In the genomic region with DNA sequence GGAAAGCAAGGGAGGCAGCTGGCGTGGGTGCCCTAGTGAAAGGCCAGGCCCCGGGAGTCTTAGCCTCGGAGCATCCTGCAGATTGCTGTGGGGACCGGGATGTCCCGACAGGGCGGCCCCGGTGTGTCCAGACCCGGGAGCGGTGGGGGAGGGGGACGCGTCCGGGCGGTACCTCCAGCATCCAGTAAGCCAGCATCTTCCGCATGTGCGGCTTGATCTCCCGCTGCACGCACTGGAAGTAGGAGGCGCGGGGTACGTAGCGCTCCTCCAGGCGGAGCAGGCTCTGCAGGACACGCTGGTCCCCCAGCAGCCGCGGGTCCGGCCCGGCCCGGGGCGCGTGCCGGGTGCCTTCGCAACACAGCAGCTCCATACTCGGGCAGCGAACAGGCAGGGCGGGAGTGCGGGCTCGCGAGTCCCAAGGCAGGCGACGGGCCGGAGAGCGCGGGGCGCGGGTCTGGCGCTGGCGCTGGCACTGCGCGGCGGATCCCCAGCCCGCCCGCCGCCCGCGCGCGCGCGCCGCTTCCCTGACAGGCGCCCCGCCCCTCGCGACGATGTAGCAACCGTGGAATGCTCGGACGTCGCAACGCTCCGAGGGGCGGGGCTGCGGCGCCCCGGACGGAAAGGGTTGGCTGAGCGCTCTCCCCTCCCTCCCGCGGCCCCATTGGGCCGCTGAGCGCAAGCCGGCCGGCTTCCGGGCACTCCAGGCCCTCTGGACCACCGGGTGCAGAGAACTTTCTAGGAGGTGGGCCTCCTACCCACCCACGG, we compare ENCODE assay signal across 1 cellular context.
A peak's percentile ranks its signal among the peaks of the same experiment; 100 is the strongest.
TF ChIP-seq lines count a peak whose summit lies in the region.

Gene CCND3, minus strand, starts transcription at position 529 of the 765 bp plus-strand sequence. Its CDS starts 159 bp downstream, at position 370.

TF ChIP-seq in K562, 482 proteins besides CTCF, POLR2A, EP300 and RAD21 (continued from another document and continues in another):
- TF ChIP-seq ETS1 (conservative IDR thresholded peaks at IDR 0.05; ENCODE audit: control insufficient read depth, low read depth, low read length) (peak; percentile 92), ZNF589 (CRISPR knock-in tag; IDR thresholded peaks at IDR 0.05; ENCODE audit: low read depth) (no peak), HCFC1 (IDR thresholded peaks at IDR 0.05; ENCODE audit: low read depth, low read length) (0 out of 2 replicates have a peak, but pooled peaks have one; percentile 4), L3MBTL2 (IDR thresholded peaks at IDR 0.05) (peak; percentile 73; the same call in 1 of the 2 replicates), RBBP5 (IDR thresholded peaks at IDR 0.05; ENCODE audit: borderline replicate concordance, insufficient read depth, low read length, poor library complexity, severe bottlenecking) (peak; percentile 89), TBP (optimal IDR thresholded peaks at IDR 0.05; ENCODE audit: low read depth, low read length) (no peak), OTX1 (CRISPR knock-in tag; IDR thresholded peaks at IDR 0.05) (no peak), ARID2 (IDR thresholded peaks at IDR 0.05) (no peak), PURB (CRISPR knock-in tag; IDR thresholded peaks at IDR 0.05; ENCODE audit: low read depth) (0 out of 2 replicates have a peak, but pooled peaks have one; percentile 75), DDX20 (tag; IDR thresholded peaks at IDR 0.05; ENCODE audit: low read depth) (no peak), ZNF668 (CRISPR knock-in tag; IDR thresholded peaks at IDR 0.05) (no peak), CHD1 (IDR thresholded peaks at IDR 0.05; ENCODE audit: low read length) (peak; percentile 98), GATAD2B (IDR thresholded peaks at IDR 0.05; ENCODE audit: borderline replicate concordance) (peak; percentile 82; the same call in 1 of the 2 replicates), ZNF785 (CRISPR knock-in tag; IDR thresholded peaks at IDR 0.05) (no peak), ZBTB33 (CRISPR knock-in tag; IDR thresholded peaks at IDR 0.05) (peak; percentile 43; the same call in 1 of the 2 replicates), CTBP1 (IDR thresholded peaks at IDR 0.05; ENCODE audit: borderline replicate concordance) (peak; percentile 95), REST (CRISPR knock-in tag; IDR thresholded peaks at IDR 0.05; ENCODE audit: low read depth) (peak; percentile 67; the same call in 1 of the 2 replicates), SMARCE1 (IDR thresholded peaks at IDR 0.05) (no peak), DIDO1 (tag; IDR thresholded peaks at IDR 0.05; ENCODE audit: low read depth) (no peak), ZNF695 (CRISPR knock-in tag; IDR thresholded peaks at IDR 0.05) (no peak), CREB1 (IDR thresholded peaks at IDR 0.05) (peak; percentile 43; the same call in 1 of the 2 replicates), CREB1 (CRISPR knock-in tag; IDR thresholded peaks at IDR 0.05) (peak; percentile 61; the same call in 1 of the 2 replicates), CBFA2T3 (IDR thresholded peaks at IDR 0.05) (no peak), POLR3A (IDR thresholded peaks at IDR 0.05; ENCODE audit: borderline replicate concordance, extremely low read depth, insufficient read depth, insufficient read length) (no peak), SAFB (IDR thresholded peaks at IDR 0.05; ENCODE audit: borderline replicate concordance, low read depth, low read length) (0 out of 2 replicates have a peak, but pooled peaks have one; percentile 55), MED1 (CRISPR knock-in tag; IDR thresholded peaks at IDR 0.05; ENCODE audit: borderline replicate concordance) (no peak), ARHGAP35 (IDR thresholded peaks at IDR 0.05; ENCODE audit: partially characterized antibody) (no peak), GTF2A2 (tag; IDR thresholded peaks at IDR 0.05) (no peak), ZC3H4 (CRISPR knock-in tag; IDR thresholded peaks at IDR 0.05; ENCODE audit: borderline replicate concordance) (0 out of 2 replicates have a peak, but pooled peaks have one; percentile 23), CGGBP1 (CRISPR knock-in tag; IDR thresholded peaks at IDR 0.05) (no peak), NFIC (IDR thresholded peaks at IDR 0.05) (no peak), SMAD3 (CRISPR knock-in tag; conservative IDR thresholded peaks at IDR 0.05) (no peak), RFX5 (IDR thresholded peaks at IDR 0.05; ENCODE audit: low read depth, low read length) (no peak)
- TF ChIP-seq, protein P1, sequence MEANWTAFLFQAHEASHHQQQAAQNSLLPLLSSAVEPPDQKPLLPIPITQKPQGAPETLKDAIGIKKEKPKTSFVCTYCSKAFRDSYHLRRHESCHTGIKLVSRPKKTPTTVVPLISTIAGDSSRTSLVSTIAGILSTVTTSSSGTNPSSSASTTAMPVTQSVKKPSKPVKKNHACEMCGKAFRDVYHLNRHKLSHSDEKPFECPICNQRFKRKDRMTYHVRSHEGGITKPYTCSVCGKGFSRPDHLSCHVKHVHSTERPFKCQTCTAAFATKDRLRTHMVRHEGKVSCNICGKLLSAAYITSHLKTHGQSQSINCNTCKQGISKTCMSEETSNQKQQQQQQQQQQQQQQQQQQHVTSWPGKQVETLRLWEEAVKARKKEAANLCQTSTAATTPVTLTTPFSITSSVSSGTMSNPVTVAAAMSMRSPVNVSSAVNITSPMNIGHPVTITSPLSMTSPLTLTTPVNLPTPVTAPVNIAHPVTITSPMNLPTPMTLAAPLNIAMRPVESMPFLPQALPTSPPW (CRISPR knock-in tag; IDR thresholded peaks at IDR 0.05), result peak; percentile 79
- TF ChIP-seq, protein P2, sequence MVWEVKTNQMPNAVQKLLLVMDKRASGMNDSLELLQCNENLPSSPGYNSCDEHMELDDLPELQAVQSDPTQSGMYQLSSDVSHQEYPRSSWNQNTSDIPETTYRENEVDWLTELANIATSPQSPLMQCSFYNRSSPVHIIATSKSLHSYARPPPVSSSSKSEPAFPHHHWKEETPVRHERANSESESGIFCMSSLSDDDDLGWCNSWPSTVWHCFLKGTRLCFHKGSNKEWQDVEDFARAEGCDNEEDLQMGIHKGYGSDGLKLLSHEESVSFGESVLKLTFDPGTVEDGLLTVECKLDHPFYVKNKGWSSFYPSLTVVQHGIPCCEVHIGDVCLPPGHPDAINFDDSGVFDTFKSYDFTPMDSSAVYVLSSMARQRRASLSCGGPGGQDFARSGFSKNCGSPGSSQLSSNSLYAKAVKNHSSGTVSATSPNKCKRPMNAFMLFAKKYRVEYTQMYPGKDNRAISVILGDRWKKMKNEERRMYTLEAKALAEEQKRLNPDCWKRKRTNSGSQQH (CRISPR knock-in tag; IDR thresholded peaks at IDR 0.05), result no peak
- TF ChIP-seq, protein P3, sequence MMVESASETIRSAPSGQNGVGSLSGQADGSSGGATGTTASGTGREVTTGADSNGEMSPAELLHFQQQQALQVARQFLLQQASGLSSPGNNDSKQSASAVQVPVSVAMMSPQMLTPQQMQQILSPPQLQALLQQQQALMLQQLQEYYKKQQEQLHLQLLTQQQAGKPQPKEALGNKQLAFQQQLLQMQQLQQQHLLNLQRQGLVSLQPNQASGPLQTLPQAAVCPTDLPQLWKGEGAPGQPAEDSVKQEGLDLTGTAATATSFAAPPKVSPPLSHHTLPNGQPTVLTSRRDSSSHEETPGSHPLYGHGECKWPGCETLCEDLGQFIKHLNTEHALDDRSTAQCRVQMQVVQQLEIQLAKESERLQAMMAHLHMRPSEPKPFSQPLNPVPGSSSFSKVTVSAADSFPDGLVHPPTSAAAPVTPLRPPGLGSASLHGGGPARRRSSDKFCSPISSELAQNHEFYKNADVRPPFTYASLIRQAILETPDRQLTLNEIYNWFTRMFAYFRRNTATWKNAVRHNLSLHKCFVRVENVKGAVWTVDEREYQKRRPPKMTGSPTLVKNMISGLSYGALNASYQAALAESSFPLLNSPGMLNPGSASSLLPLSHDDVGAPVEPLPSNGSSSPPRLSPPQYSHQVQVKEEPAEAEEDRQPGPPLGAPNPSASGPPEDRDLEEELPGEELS (CRISPR knock-in tag; IDR thresholded peaks at IDR 0.05; ENCODE audit: borderline replicate concordance), result peak; percentile 47; the same call in 1 of the 2 replicates
- TF ChIP-seq, protein P4, sequence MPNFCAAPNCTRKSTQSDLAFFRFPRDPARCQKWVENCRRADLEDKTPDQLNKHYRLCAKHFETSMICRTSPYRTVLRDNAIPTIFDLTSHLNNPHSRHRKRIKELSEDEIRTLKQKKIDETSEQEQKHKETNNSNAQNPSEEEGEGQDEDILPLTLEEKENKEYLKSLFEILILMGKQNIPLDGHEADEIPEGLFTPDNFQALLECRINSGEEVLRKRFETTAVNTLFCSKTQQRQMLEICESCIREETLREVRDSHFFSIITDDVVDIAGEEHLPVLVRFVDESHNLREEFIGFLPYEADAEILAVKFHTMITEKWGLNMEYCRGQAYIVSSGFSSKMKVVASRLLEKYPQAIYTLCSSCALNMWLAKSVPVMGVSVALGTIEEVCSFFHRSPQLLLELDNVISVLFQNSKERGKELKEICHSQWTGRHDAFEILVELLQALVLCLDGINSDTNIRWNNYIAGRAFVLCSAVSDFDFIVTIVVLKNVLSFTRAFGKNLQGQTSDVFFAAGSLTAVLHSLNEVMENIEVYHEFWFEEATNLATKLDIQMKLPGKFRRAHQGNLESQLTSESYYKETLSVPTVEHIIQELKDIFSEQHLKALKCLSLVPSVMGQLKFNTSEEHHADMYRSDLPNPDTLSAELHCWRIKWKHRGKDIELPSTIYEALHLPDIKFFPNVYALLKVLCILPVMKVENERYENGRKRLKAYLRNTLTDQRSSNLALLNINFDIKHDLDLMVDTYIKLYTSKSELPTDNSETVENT (CRISPR knock-in tag; IDR thresholded peaks at IDR 0.05), result peak; percentile 83; the same call in 1 of the 2 replicates
- TF ChIP-seq, protein P5, sequence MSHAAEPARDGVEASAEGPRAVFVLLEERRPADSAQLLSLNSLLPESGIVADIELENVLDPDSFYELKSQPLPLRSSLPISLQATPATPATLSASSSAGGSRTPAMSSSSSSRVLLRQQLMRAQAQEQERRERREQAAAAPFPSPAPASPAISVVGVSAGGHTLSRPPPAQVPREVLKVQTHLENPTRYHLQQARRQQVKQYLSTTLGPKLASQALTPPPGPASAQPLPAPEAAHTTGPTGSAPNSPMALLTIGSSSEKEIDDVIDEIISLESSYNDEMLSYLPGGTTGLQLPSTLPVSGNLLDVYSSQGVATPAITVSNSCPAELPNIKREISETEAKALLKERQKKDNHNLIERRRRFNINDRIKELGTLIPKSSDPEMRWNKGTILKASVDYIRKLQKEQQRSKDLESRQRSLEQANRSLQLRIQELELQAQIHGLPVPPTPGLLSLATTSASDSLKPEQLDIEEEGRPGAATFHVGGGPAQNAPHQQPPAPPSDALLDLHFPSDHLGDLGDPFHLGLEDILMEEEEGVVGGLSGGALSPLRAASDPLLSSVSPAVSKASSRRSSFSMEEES (CRISPR knock-in tag; IDR thresholded peaks at IDR 0.05), result no peak
- TF ChIP-seq, protein P6, sequence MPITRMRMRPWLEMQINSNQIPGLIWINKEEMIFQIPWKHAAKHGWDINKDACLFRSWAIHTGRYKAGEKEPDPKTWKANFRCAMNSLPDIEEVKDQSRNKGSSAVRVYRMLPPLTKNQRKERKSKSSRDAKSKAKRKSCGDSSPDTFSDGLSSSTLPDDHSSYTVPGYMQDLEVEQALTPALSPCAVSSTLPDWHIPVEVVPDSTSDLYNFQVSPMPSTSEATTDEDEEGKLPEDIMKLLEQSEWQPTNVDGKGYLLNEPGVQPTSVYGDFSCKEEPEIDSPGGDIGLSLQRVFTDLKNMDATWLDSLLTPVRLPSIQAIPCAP (CRISPR knock-in tag; IDR thresholded peaks at IDR 0.05; ENCODE audit: borderline replicate concordance), result no peak
